8 cellular contexts compared by ENCODE assay signal in genomic region chr15:44195151-44195740, GRCh38. TPM values are rescaled to one million over a fixed set of nuclear protein-coding genes. Genes with fewer than 3 reads are reported as not detected.
DNase-seq lines count a peak whose midpoint lies in the region; ATAC-seq and TF ChIP-seq lines count a peak whose summit lies in the region.

Gene FRMD5, minus strand, starts transcription at chr15:44195271.

- no peak within 1 kb of the TSS for H3K27ac Mint-ChIP-seq in T-cell

- H3K79me2 ChIP-seq in trophoblast cell (ENCODE audit: control insufficient read depth, insufficient read depth, low read length, poor library complexity) = no peaks in the 10 kb centered on the region

- H2AK5ac ChIP-seq in trophoblast cell (ENCODE audit: low read length) = no peak within 1 kb of the TSS

- peak within 1 kb of the TSS; percentile 9 for H4K8ac ChIP-seq in trophoblast cell (ENCODE audit: low read depth, low read length)

- no peak within 1 kb of the TSS for H3K14ac ChIP-seq in trophoblast cell (ENCODE audit: low read length)

- no peak within 1 kb of the TSS for H2BK120ac ChIP-seq in trophoblast cell (ENCODE audit: insufficient read depth, low read length, poor library complexity)

- H3K4me1 ChIP-seq in heart right ventricle = peaks cover 0 to 27% (median 20%) of the 10 kb centered on the region in 9 donors
- peaks cover 2 to 12% of the 10 kb centered on the region in 2 experiments for H3K4me1 ChIP-seq in trophoblast cell (ENCODE audit: control insufficient read depth in 1 of 2, insufficient read depth in 2 of 2, low read length in 2 of 2)
- H3K4me1 ChIP-seq in tibial artery = peaks cover 0 to 22% (median 22%) of the 10 kb centered on the region in 4 donors

- H2BK12ac ChIP-seq in trophoblast cell (ENCODE audit: low read length) = no peak within 1 kb of the TSS

- peak within 1 kb of the TSS; percentile 26 for H3K9ac ChIP-seq in trophoblast cell (ENCODE audit: low read length)

- TF ChIP-seq CTCF in HFF-Myc (IDR thresholded peaks at IDR 0.05; ENCODE audit: low read depth, low read length, missing control alignments) (peak; percentile 35), heart right ventricle (IDR thresholded peaks at IDR 0.05) (peak in 4 of 9 donors; percentile 24 to 46 (median 39)), tibial artery (IDR thresholded peaks at IDR 0.05) (no peak)

- peak; percentile 95 to 97 (median 95) for ATAC-seq in T-cell (replicated peaks in 1 of 4)
- ATAC-seq in heart right ventricle = peak; percentile 96 to 99 (median 98)

- peak; percentile 81 for DNase-seq in GM04504 (ENCODE audit: low read depth)
- peak; percentile 91 for DNase-seq in HFF-Myc (ENCODE audit: extremely low read depth, low read depth)
- peak; percentile 95 for DNase-seq in NCI-H1092 treated with DMSO at 0.1 percent for 48 hours (lab: John Stamatoyannopoulos, UW)
- DNase-seq in T-cell = peak; percentile 63 to 86 (median 77)
- DNase-seq in amniotic epithelial cell (ENCODE audit: low read depth) = peak; percentile 94
- peak; percentile 81 to 86 for DNase-seq in heart right ventricle
- DNase-seq in trophoblast cell = peak; percentile 55 to 67
- peak; percentile 71 to 82 for DNase-seq in tibial artery

- H3K18ac ChIP-seq in trophoblast cell (ENCODE audit: low read length) = peak within 1 kb of the TSS; percentile 48

- H3K4me3 ChIP-seq in HFF-Myc (replicated peaks; ENCODE audit: low read depth, low read length) (peak within 1 kb of the TSS; percentile 55), heart right ventricle (peak within 1 kb of the TSS; percentile 36 to 66 (median 62)), trophoblast cell (ENCODE audit: low read depth, low read length) (peak within 1 kb of the TSS; percentile 76), tibial artery (peak within 1 kb of the TSS; percentile 43 to 58)

- POLR2A ChIA-PET in T-cell (lab: Charles Lee) = no interaction called here

- H3K4ac ChIP-seq in trophoblast cell (ENCODE audit: low read depth, low read length) = no peak within 1 kb of the TSS

- intact Hi-C loops in heart right ventricle (cut with DNase I) (no loop called here), tibial artery (cut with DNase I; ENCODE audit: low total_unique reads) (no loop called here)

- CTCF ChIA-PET in T-cell (lab: Charles Lee) = interaction anchor here in 1 of 2 donors (1.1 kb wide), 1 partner anchor 306 kb away, joined by 4 read pairs; no protein-coding TSS in a partner anchor

- H3K9me3 Mint-ChIP-seq in T-cell = no peaks in the 10 kb centered on the region

- H3K4me1 Mint-ChIP-seq in T-cell = peaks cover 18 to 22% (median 20%) of the 10 kb centered on the region in 3 donors

- peak within 1 kb of the TSS; percentile 86 to 92 (median 88) for H3K4me3 Mint-ChIP-seq in T-cell

- H4K12ac ChIP-seq in trophoblast cell (ENCODE audit: low read depth, low read length) = no peak within 1 kb of the TSS

- H3K27me3 Mint-ChIP-seq in T-cell = peaks cover 55 to 69% of the 10 kb centered on the region in 2 donors

- H3K9me3 ChIP-seq in heart right ventricle (no peaks in the 10 kb centered on the region), trophoblast cell (ENCODE audit: insufficient read depth, low read depth, low read length) (no peaks in the 10 kb centered on the region), tibial artery (no peaks in the 10 kb centered on the region)

- H2AFZ ChIP-seq in trophoblast cell (ENCODE audit: insufficient read depth, low read length, poor library complexity) = peak within 1 kb of the TSS; percentile 81

- H3K27ac ChIP-seq in heart right ventricle = peak within 1 kb of the TSS in 3 of 10 donors; percentile 20 to 59 (median 52)
- H3K27ac ChIP-seq in trophoblast cell (ENCODE audit: low read depth, low read length) = no peak within 1 kb of the TSS
- H3K27ac ChIP-seq in tibial artery = no peak within 1 kb of the TSS

- H3K23ac ChIP-seq in trophoblast cell (ENCODE audit: low read length) = no peak within 1 kb of the TSS

- H2BK5ac ChIP-seq in trophoblast cell (ENCODE audit: low read depth, low read length, poor library complexity) = no peak within 1 kb of the TSS

- H3K79me1 ChIP-seq in trophoblast cell (ENCODE audit: low read length) = no peaks in the 10 kb centered on the region

- no peaks in the 10 kb centered on the region for H3K36me3 Mint-ChIP-seq in T-cell

- H3K4me2 ChIP-seq in trophoblast cell (ENCODE audit: low read length) = peak within 1 kb of the TSS; percentile 98

- H3K27me3 ChIP-seq in heart right ventricle (peaks cover 0 to 95% (median 56%) of the 10 kb centered on the region in 7 donors), trophoblast cell (ENCODE audit: insufficient read depth, low read length) (peaks cover 12% of the 10 kb centered on the region), tibial artery (peaks cover 0 to 50% of the 10 kb centered on the region in 2 donors)

- no peak within 1 kb of the TSS for H4K91ac ChIP-seq in trophoblast cell (ENCODE audit: low read depth, low read length)

- 1% methylated on average over 43 of the region's 43 CpGs for WGBS in heart right ventricle, 2 donors
- WGBS in trophoblast cell (ENCODE audit: extremely low coverage, insufficient coverage, insufficient read length) = no CpG with 5 or more reads among the region's 43 CpGs

- H3K36me3 ChIP-seq in heart right ventricle = no peaks in the 10 kb centered on the region
- H3K36me3 ChIP-seq in trophoblast cell (ENCODE audit: control insufficient read depth in 1 of 2, insufficient read depth in 2 of 2, low read length in 2 of 2) = no peaks in the 10 kb centered on the region
- no peaks in the 10 kb centered on the region for H3K36me3 ChIP-seq in tibial artery

RNA-seq across cellular contexts. Expression of gene FRMD5, which starts in this region (rescaled TPM):
- under 1 TPM in 3 of 5 donors, not detected in 2; 0.09 to 0.26 (median 0.23) TPM for total RNA-seq in T-cell
- total RNA-seq in heart right ventricle = 10 to 100 TPM; 27.4 to 86.3 (median 58.2) TPM
- 1 to 10 TPM; 7.2 to 9.5 TPM for polyA plus RNA-seq in heart right ventricle
- 2.1 and 2.2 TPM in 2 replicates for polyA plus RNA-seq in trophoblast cell (2013)

Comparison
In these comparisons a context has a peak if more than half of its experiments do, and no peak if none do; other contexts are left out.
1. RNA of gene FRMD5 (total RNA-seq): 27.4 to 86.3 TPM in heart right ventricle; 0.09 to 0.26 TPM in T-cell; every median in the first group is over 10 times any median in the second.
2. Peak in DNase-seq and ATAC-seq in T-cell; RNA of the gene not detected or under 1 TPM.
3. Peak in every context shown above with its lines, with median percentiles within 50 percentile points of each other: DNase-seq and H3K4me3 ChIP-seq.